20 cellular contexts compared by ENCODE assay signal in genomic region chr20:23375827-23376226, GRCh38. TPM values are rescaled to one million over a fixed set of nuclear protein-coding genes. Genes with fewer than 3 reads are reported as not detected.
DNase-seq lines count a peak whose midpoint lies in the region; ATAC-seq and TF ChIP-seq lines count a peak whose summit lies in the region.
"Had no signal": no experiment of that assay in that cellular context is flagged by ENCODE, and none has a peak within 500 bp of the region (broad histone marks: within the 10 kb centered on the region; RNA-seq: fewer than 3 reads in every experiment).

No MANE protein-coding gene starts in this region.

- H3K79me2 ChIP-seq in GM23338 (replicated peaks; ENCODE audit: insufficient read depth) = no peaks in the 10 kb centered on the region; the same call in 1 of the 2 replicates

- 0 out of 2 replicates have a peak, but pooled peaks cover 12% of the 10 kb centered on the region for H4K20me1 ChIP-seq in GM23338 (replicated peaks; ENCODE audit: insufficient read depth)

- H3K4me3 Mint-ChIP-seq in activated T-cell treated with anti-CD3 and anti-CD28 coated beads, Interleukin-2, amount 50 U/mL, for 72 hours = no peak overlapping the region
- H3K4me3 Mint-ChIP-seq in CD4-positive, alpha-beta memory T cell = no peak overlapping the region
- H3K4me3 Mint-ChIP-seq in GM23338 (no peak overlapping the region), endodermal cell (no peak overlapping the region)
- H3K4me3 Mint-ChIP-seq in central memory CD8-positive, alpha-beta T cell = no peak overlapping the region

- DNase-seq in activated T-cell treated with anti-CD3 and anti-CD28 coated beads, Interleukin-2, amount 50 U/mL, for 72 hours = no peak
- DNase-seq in activated T-cell treated with anti-CD3 and anti-CD28 coated beads for 4 hours (no peak), GM23338 (ENCODE audit: low spot score) (no peak), T-helper 2 cell (no peak), endodermal cell (no peak)
- DNase-seq in CD4-positive, alpha-beta memory T cell = no peak
- DNase-seq in central memory CD8-positive, alpha-beta T cell (ENCODE audit: low spot score in 2 of 2) = no peak
- DNase-seq: BE2C, COR-L47, DMS79, H7, Kasumi-1, MG63, NCI-H1417, NCI-H1694 treated with DMSO at 0.1 percent for 48 hours, NCI-H2081 treated with DMSO at 0.1 percent for 48 hours, NCI-H2171 treated with DMSO at 0.1 percent for 48 hours, NCI-H524 treated with DMSO at 0.1 percent for 48 hours, NCI-H82, Peyer's patch had no signal

- H3K36me3 ChIP-seq in CD4-positive, alpha-beta memory T cell (ENCODE audit: insufficient read depth, low read length) = peaks cover 55% of the 10 kb centered on the region
- H3K36me3 ChIP-seq in GM23338 (ENCODE audit: insufficient read depth) (peaks cover 12% of the 10 kb centered on the region; the same call in 1 of the 2 replicates), endodermal cell (ENCODE audit: control insufficient read depth, insufficient read depth, low read length) (peaks cover 83% of the 10 kb centered on the region)

- H3K4me2 ChIP-seq in GM23338 = no peak overlapping the region

- H2AFZ ChIP-seq in GM23338 = no peak overlapping the region

- no peaks in the 10 kb centered on the region for H3K4me1 ChIP-seq in CD4-positive, alpha-beta memory T cell (ENCODE audit: insufficient read depth, low read length)
- H3K4me1 ChIP-seq in GM23338 (ENCODE audit: insufficient read depth) = no peaks in the 10 kb centered on the region
- no peaks in the 10 kb centered on the region for H3K4me1 ChIP-seq in endodermal cell (ENCODE audit: control insufficient read depth, insufficient read depth, low read length)
- H3K4me1 ChIP-seq: BE2C, Peyer's patch had no signal

- H3K4me3 ChIP-seq in CD4-positive, alpha-beta memory T cell (ENCODE audit: low read length in 2 of 2) = no peak overlapping the region
- H3K4me3 ChIP-seq in GM23338 (no peak overlapping the region), endodermal cell (ENCODE audit: low read length) (no peak overlapping the region)
- H3K4me3 ChIP-seq: MG63, Peyer's patch had no signal

- no peaks in the 10 kb centered on the region for H3K9me3 Mint-ChIP-seq in activated T-cell treated with anti-CD3 and anti-CD28 coated beads, Interleukin-2, amount 50 U/mL, for 72 hours
- H3K9me3 Mint-ChIP-seq in CD4-positive, alpha-beta memory T cell = no peaks in the 10 kb centered on the region
- no peaks in the 10 kb centered on the region for H3K9me3 Mint-ChIP-seq in GM23338
- no peaks in the 10 kb centered on the region for H3K9me3 Mint-ChIP-seq in central memory CD8-positive, alpha-beta T cell
- no peaks in the 10 kb centered on the region for H3K9me3 Mint-ChIP-seq in endodermal cell

- TF ChIP-seq CTCF in GM23338 (conservative IDR thresholded peaks at IDR 0.05; ENCODE audit: low read depth in 2 of 2) = no peak
- TF ChIP-seq CTCF in endodermal cell (conservative IDR thresholded peaks at IDR 0.05) = no peak

- no peaks in the 10 kb centered on the region for H3K9me3 ChIP-seq in CD4-positive, alpha-beta memory T cell (ENCODE audit: control insufficient read depth in 1 of 2, low read length in 2 of 2)
- H3K9me3 ChIP-seq in endodermal cell (ENCODE audit: control insufficient read depth, low read length) = no peaks in the 10 kb centered on the region
- H3K9me3 ChIP-seq: MG63, Peyer's patch had no signal

- no peak overlapping the region for H3K9ac ChIP-seq in endodermal cell (ENCODE audit: extremely low read depth, low read length, poor library complexity, severe bottlenecking)

- peak overlapping the region; percentile 21 for H3K27ac Mint-ChIP-seq in activated T-cell treated with anti-CD3 and anti-CD28 coated beads, Interleukin-2, amount 50 U/mL, for 72 hours
- H3K27ac Mint-ChIP-seq in CD4-positive, alpha-beta memory T cell = peak overlapping the region in 5 of 7 donors; percentile 4 to 48 (median 25)
- H3K27ac Mint-ChIP-seq in GM23338 (peak overlapping the region; percentile 16; the same call in 1 of the 2 replicates), endodermal cell (no peak overlapping the region)
- peak overlapping the region; percentile 6 for H3K27ac Mint-ChIP-seq in central memory CD8-positive, alpha-beta T cell (ENCODE audit: low read depth)

- no peaks in the 10 kb centered on the region for H3K9me2 ChIP-seq in GM23338 (ENCODE audit: insufficient read depth)

- WGBS in endodermal cell (ENCODE audit: insufficient coverage in 1 of 2, insufficient read length in 1 of 2), 2 experiments = 89 to 93% methylated on average over 3 to 5 of the region's 5 CpGs

- H3K27me3 Mint-ChIP-seq in activated T-cell treated with anti-CD3 and anti-CD28 coated beads, Interleukin-2, amount 50 U/mL, for 72 hours (ENCODE audit: low read depth) = no peaks in the 10 kb centered on the region
- H3K27me3 Mint-ChIP-seq in CD4-positive, alpha-beta memory T cell = no peaks in the 10 kb centered on the region
- H3K27me3 Mint-ChIP-seq in GM23338 (ENCODE audit: insufficient read depth, low read depth, poor library complexity) (peaks cover 4% of the 10 kb centered on the region), endodermal cell (ENCODE audit: insufficient read depth) (no peaks in the 10 kb centered on the region)
- H3K27me3 Mint-ChIP-seq in central memory CD8-positive, alpha-beta T cell = no peaks in the 10 kb centered on the region

- intact Hi-C loops in CD4-positive, alpha-beta memory T cell (cut with micrococcal nuclease) = no loop called here

- ATAC-seq in activated T-cell treated with anti-CD3 and anti-CD28 coated beads, Interleukin-2, amount 50 U/mL, for 72 hours (replicated peaks in 1 of 2) = peak in 1 of 2 donors; percentile 71
- no peak for ATAC-seq in GM23338
- no peak for ATAC-seq in central memory CD8-positive, alpha-beta T cell (replicated peaks; ENCODE audit: extremely low read depth, poor library complexity, severe bottlenecking)

- POLR2A ChIA-PET in CD4-positive, alpha-beta memory T cell (lab: Charles Lee; ENCODE audit: partially characterized antibody) = interaction anchor here (0.6 kb wide), 1 partner anchor 34 kb away, joined by 3 read pairs; no protein-coding TSS in a partner anchor

- no peaks in the 10 kb centered on the region for H3F3A ChIP-seq in GM23338 (replicated peaks; ENCODE audit: low read depth)

- no peak overlapping the region for H3K27ac ChIP-seq in CD4-positive, alpha-beta memory T cell (ENCODE audit: low read depth, low read length)
- H3K27ac ChIP-seq in GM23338 (ENCODE audit: low read depth) (no peak overlapping the region), endodermal cell (ENCODE audit: low read depth, low read length) (no peak overlapping the region)
- H3K27ac ChIP-seq: Peyer's patch had no signal

- H3K36me3 Mint-ChIP-seq in activated T-cell treated with anti-CD3 and anti-CD28 coated beads, Interleukin-2, amount 50 U/mL, for 72 hours (ENCODE audit: insufficient read depth in 2 of 2) = peaks cover 3 to 16% of the 10 kb centered on the region in 2 donors
- H3K36me3 Mint-ChIP-seq in CD4-positive, alpha-beta memory T cell = peaks cover 41 to 67% of the 10 kb centered on the region in 2 donors
- H3K36me3 Mint-ChIP-seq in GM23338 (ENCODE audit: low read depth) (peaks cover 65% of the 10 kb centered on the region), endodermal cell (ENCODE audit: low read depth) (peaks cover 77% of the 10 kb centered on the region)
- H3K36me3 Mint-ChIP-seq in central memory CD8-positive, alpha-beta T cell (ENCODE audit: insufficient read depth) = peaks cover 31% of the 10 kb centered on the region

- CTCF ChIA-PET in CD4-positive, alpha-beta memory T cell (lab: Charles Lee; ENCODE audit: partially characterized antibody) = interaction anchor here (1.3 kb wide), 1 partner anchor 26 kb away, joined by 6 read pairs; no protein-coding TSS in a partner anchor

- H3K27me3 ChIP-seq in CD4-positive, alpha-beta memory T cell (ENCODE audit: insufficient read depth, low read length) = no peaks in the 10 kb centered on the region
- no peaks in the 10 kb centered on the region for H3K27me3 ChIP-seq in GM23338 (ENCODE audit: insufficient read depth)
- H3K27me3 ChIP-seq in endodermal cell (ENCODE audit: control insufficient read depth, insufficient read depth, low read length, poor library complexity, severe bottlenecking) = no peaks in the 10 kb centered on the region
- H3K27me3 ChIP-seq: BE2C, MG63, Peyer's patch had no signal

- peaks cover 7% of the 10 kb centered on the region for H3K4me1 Mint-ChIP-seq in activated T-cell treated with anti-CD3 and anti-CD28 coated beads, Interleukin-2, amount 50 U/mL, for 72 hours (ENCODE audit: low read depth)
- no peaks in the 10 kb centered on the region for H3K4me1 Mint-ChIP-seq in CD4-positive, alpha-beta memory T cell
- no peaks in the 10 kb centered on the region for H3K4me1 Mint-ChIP-seq in GM23338
- peaks cover 5% of the 10 kb centered on the region for H3K4me1 Mint-ChIP-seq in central memory CD8-positive, alpha-beta T cell
- H3K4me1 Mint-ChIP-seq in endodermal cell = no peaks in the 10 kb centered on the region

RNA-seq across cellular contexts. Expression of gene GZF1, which starts 13.8 kb away (rescaled TPM):
- total RNA-seq in activated T-cell treated with anti-CD3 and anti-CD28 coated beads, Interleukin-2, amount 50 U/mL, for 72 hours = 1 to 10 TPM; 5.9 to 9.5 TPM
- 10 to 100 TPM; 12.8 to 14.1 TPM for total RNA-seq in CD4-positive, alpha-beta memory T cell
- polyA plus RNA-seq in CD4-positive, alpha-beta memory T cell = 1 to 10 TPM; 2.6 to 3.5 TPM
- total RNA-seq in GM23338 (2014; rRNA removed; shearing (Covaris generic)) = 15.7 and 17.3 TPM in 2 replicates
- polyA plus RNA-seq in GM23338 (2016; fragmentation: Nextera tagmentation; extraction: Ambion mirVana) = 3.7 and 4.2 TPM in 2 replicates
- total RNA-seq in endodermal cell = 10 to 100 TPM; 12.2 to 15.5 TPM
- 13.5 TPM for polyA plus RNA-seq in endodermal cell (2013, experiment 1 of 2)
- polyA plus RNA-seq in endodermal cell (2013, experiment 2 of 2) = 10.4 TPM

RNA-seq across cellular contexts. Expression of gene NXT1, which starts 25.2 kb away (rescaled TPM):
- 10 to 100 TPM; 39.6 to 45.7 TPM for total RNA-seq in activated T-cell treated with anti-CD3 and anti-CD28 coated beads, Interleukin-2, amount 50 U/mL, for 72 hours
- total RNA-seq in CD4-positive, alpha-beta memory T cell = 10 to 100 TPM; 21.5 to 23.6 TPM
- polyA plus RNA-seq in CD4-positive, alpha-beta memory T cell = 100 to 1,000 TPM in 1 of 2 donors, 10 to 100 TPM in 1; 59.9 to 102 TPM
- 30.2 and 40.5 TPM in 2 replicates for total RNA-seq in GM23338 (2014; rRNA removed; shearing (Covaris generic))
- 34.4 and 39.1 TPM in 2 replicates for polyA plus RNA-seq in GM23338 (2016; fragmentation: Nextera tagmentation; extraction: Ambion mirVana)
- total RNA-seq in endodermal cell = 10 to 100 TPM; 16.8 to 19.5 TPM
- polyA plus RNA-seq in endodermal cell (2013, experiment 1 of 2) = 29.7 TPM
- polyA plus RNA-seq in endodermal cell (2013, experiment 2 of 2) = 29.4 TPM

RNA-seq across cellular contexts. Expression of gene NAPB, which starts 45.5 kb away (rescaled TPM):
- total RNA-seq in activated T-cell treated with anti-CD3 and anti-CD28 coated beads, Interleukin-2, amount 50 U/mL, for 72 hours = 10 to 100 TPM in 1 of 2 donors, 1 to 10 TPM in 1; 9.0 to 14.2 TPM
- 10 to 100 TPM; 13.3 to 14.9 TPM for total RNA-seq in CD4-positive, alpha-beta memory T cell
- polyA plus RNA-seq in CD4-positive, alpha-beta memory T cell = 1 to 10 TPM; 5.8 to 6.2 TPM
- 12.9 and 18.1 TPM in 2 replicates for total RNA-seq in GM23338 (2014; rRNA removed; shearing (Covaris generic))
- polyA plus RNA-seq in GM23338 (2016; fragmentation: Nextera tagmentation; extraction: Ambion mirVana) = 7.3 and 8.1 TPM in 2 replicates
- total RNA-seq in endodermal cell = 10 to 100 TPM; 15.7 to 16.5 TPM
- polyA plus RNA-seq in endodermal cell (2013, experiment 1 of 2) = 16.4 TPM
- 16.6 TPM for polyA plus RNA-seq in endodermal cell (2013, experiment 2 of 2)
